Comparison of ENCODE assay signal across 26 cellular contexts in the genomic region with DNA sequence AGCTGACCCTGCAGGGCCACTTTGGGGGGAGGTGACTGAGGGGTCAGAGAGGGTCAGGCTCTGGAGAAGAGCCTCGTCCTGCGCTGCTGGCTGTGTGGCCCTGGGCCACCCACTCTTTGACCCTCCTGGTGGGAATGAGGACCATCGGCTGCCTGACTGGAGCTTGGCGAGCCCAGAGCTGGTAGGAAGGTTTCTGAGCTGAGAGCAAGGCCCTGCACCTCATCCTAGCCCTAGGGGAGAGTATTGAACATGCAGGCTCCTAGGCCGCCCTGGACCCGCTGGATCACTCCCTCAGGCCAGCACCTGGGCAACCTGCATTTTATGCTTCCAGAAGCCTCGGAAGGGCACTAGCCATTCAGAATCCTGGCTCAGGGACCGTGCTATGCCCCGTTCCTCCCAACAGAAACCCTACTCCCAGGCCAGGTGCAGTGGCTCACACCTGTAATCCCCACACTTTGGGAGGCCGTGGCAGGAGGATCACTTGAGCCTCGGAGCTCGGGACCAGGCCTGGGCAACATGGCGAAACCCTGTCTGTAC.
"Had no signal": no experiment of that assay in that cellular context is flagged by ENCODE, and none has a peak within 500 bp of the region (broad histone marks: within the 10 kb centered on the region; RNA-seq: fewer than 3 reads in every experiment).

No MANE protein-coding gene starts in this region.

- ATAC-seq: activated naive CD4-positive, alpha-beta T cell treated with anti-CD3 and anti-CD28 coated beads, Interleukin-2, amount 50 U/mL, for 72 hours; esophagus mucosa; left lobe of liver; lower lobe of right lung; naive thymus-derived CD8-positive, alpha-beta T cell; right cardiac atrium had no signal

- H3K4me3 ChIP-seq: breast epithelium, lower lobe of right lung, spleen, thoracic aorta, uterus had no signal

- H3K36me3 ChIP-seq: breast epithelium, uterus had no signal

- H3K9me3 ChIP-seq: breast epithelium, lower lobe of right lung, spleen, thoracic aorta, uterus had no signal

- H3K27ac ChIP-seq: breast epithelium, lower lobe of right lung, spleen, thoracic aorta, uterus had no signal

- DNase-seq: activated CD4-positive, alpha-beta memory T cell treated with anti-CD3 and anti-CD28 coated beads for 36 hours; activated CD4-positive, alpha-beta T cell treated with anti-CD3 and anti-CD28 coated beads, Interleukin-2, amount 10 ng/mL, durations not matched to agents 24 days and 14 days; activated CD4-positive, CD25-positive, alpha-beta regulatory T cell treated with anti-CD3 and anti-CD28 coated beads, Interleukin-2, amount 50 U/mL, for 72 hours; activated CD8-positive, alpha-beta memory T cell treated with anti-CD3 and anti-CD28 coated beads, Interleukin-2, amount 50 U/mL, for 48 hours; activated gamma-delta T cell; activated T-cell treated with anti-CD3 and anti-CD28 coated beads, Interleukin-2, amount 50 U/mL, for 24 hours; central memory CD4-positive, alpha-beta T cell; endodermal cell; foreskin fibroblast; head of caudate nucleus; hippocampal formation; kidney glomerular epithelial cell; lower lobe of right lung; mesenchymal stem cell; naive thymus-derived CD8-positive, alpha-beta T cell; occipital lobe; spleen; stimulated activated CD4-positive, alpha-beta T cell treated with anti-CD3 and anti-CD28 coated beads, Interleukin-4, amount 100 ng/mL, for 1 hour; T-helper 2 cell; uterus had no signal

- H3K4me1 ChIP-seq: uterus had no signal

- H3K27me3 ChIP-seq: breast epithelium, spleen, uterus had no signal
